10 cellular contexts compared by ENCODE assay signal in the genomic region with DNA sequence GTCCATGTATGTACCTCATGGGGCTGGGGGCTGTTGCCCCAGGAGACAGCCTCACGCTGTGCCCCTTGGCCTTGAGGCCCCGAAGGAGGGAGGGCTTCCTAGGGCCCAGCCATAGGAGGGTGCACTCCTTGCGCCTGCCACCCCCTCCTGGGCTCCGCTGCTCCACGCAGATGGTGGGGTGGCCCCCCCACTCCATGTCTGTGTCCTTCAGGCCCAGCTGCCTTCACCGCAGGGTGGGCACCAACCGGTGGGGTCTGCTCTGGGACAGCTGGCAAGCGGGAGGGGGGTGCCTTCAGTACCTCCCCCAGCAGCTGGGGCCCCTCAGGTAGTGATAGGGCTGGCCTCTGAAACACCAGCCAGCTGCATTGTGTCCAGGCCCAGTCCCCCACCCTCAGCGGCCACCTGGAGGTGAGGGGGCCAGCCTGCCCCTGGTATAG. TPM values are rescaled to one million over a fixed set of nuclear protein-coding genes. Genes with fewer than 3 reads are reported as not detected.
DNase-seq lines count a peak whose midpoint lies in the region; ATAC-seq and TF ChIP-seq lines count a peak whose summit lies in the region.
"Had no signal": no experiment of that assay in that cellular context is flagged by ENCODE, and none has a peak within 500 bp of the region (broad histone marks: within the 10 kb centered on the region; RNA-seq: fewer than 3 reads in every experiment).

No MANE protein-coding gene starts in this region.

- H3K27me3 Mint-ChIP-seq in CD4-positive, alpha-beta T cell, result no peaks in the 10 kb centered on the region
- no peaks in the 10 kb centered on the region for H3K27me3 Mint-ChIP-seq in progenitor cell of endocrine pancreas

- no peaks in the 10 kb centered on the region for H3K9me3 Mint-ChIP-seq in CD4-positive, alpha-beta T cell
- H3K9me3 Mint-ChIP-seq in progenitor cell of endocrine pancreas (ENCODE audit: low read depth), result no peaks in the 10 kb centered on the region

- H3K9me3 ChIP-seq in lower lobe of right lung, result no peaks in the 10 kb centered on the region
- H3K9me3 ChIP-seq in stomach smooth muscle (ENCODE audit: control insufficient read depth in 2 of 2, low read length in 2 of 2), result no peaks in the 10 kb centered on the region
- no peaks in the 10 kb centered on the region for H3K9me3 ChIP-seq in CD4-positive, alpha-beta T cell (ENCODE audit: control insufficient read depth, low read length)

- POLR2A ChIA-PET in CD4-positive, alpha-beta T cell (lab: Charles Lee), result no interaction called here

- H3K27ac ChIP-seq in coronary artery (peak overlapping the region; percentile 71 to 91), lower lobe of right lung (peak overlapping the region; percentile 88), stomach smooth muscle (ENCODE audit: low read length) (peak overlapping the region; percentile 96)
- H3K27ac ChIP-seq in CD4-positive, alpha-beta T cell (ENCODE audit: low read depth, low read length), result no peak overlapping the region

- no peak overlapping the region for H3K4me3 Mint-ChIP-seq in CD4-positive, alpha-beta T cell
- H3K4me3 Mint-ChIP-seq in progenitor cell of endocrine pancreas (ENCODE audit: low read depth), result no peak overlapping the region

- peak in 1 of 2 donors; percentile 2 for ATAC-seq in lower lobe of right lung
- ATAC-seq in CD4-positive, alpha-beta T cell (ENCODE audit: poor library complexity), result no peak

- CTCF ChIA-PET in CD4-positive, alpha-beta T cell (lab: Charles Lee), result no interaction called here

- no peak overlapping the region for H3K27ac Mint-ChIP-seq in CD4-positive, alpha-beta T cell
- H3K27ac Mint-ChIP-seq in progenitor cell of endocrine pancreas, result no peak overlapping the region

- TF ChIP-seq CTCF in coronary artery (IDR thresholded peaks at IDR 0.05) (no peak), lower lobe of right lung (IDR thresholded peaks at IDR 0.05) (no peak), progenitor cell of endocrine pancreas (IDR thresholded peaks at IDR 0.05; ENCODE audit: unreplicated experiment) (no peak)
- no peak for TF ChIP-seq CTCF in CD4-positive, alpha-beta T cell (IDR thresholded peaks at IDR 0.05)

- H3K4me3 ChIP-seq in coronary artery (peak overlapping the region; percentile 61), lower lobe of right lung (peak overlapping the region; percentile 51), stomach smooth muscle (ENCODE audit: low read length in 2 of 2) (peak overlapping the region; percentile 65 to 78)

- intact Hi-C loops in lower lobe of right lung (cut with DNase I), result no loop called here
- intact Hi-C loops in CD4-positive, alpha-beta T cell (cut with DNase I, micrococcal nuclease), result no loop called here

- DNase-seq in NCI-H524 (lab: John Stamatoyannopoulos, UW) (peak; percentile 62 to 92), coronary artery (ENCODE audit: low spot score) (no peak), lower lobe of right lung (no peak), NCI-H526 (lab: John Stamatoyannopoulos, UW) (no peak), progenitor cell of endocrine pancreas (ENCODE audit: low spot score, unreplicated experiment) (no peak), NCI-H510A treated with DMSO at 0.1 percent for 48 hours (lab: John Stamatoyannopoulos, UW) (no peak)
- DNase-seq in CD4-positive, alpha-beta T cell, result no peak
- DNase-seq: activated naive CD4-positive, alpha-beta T cell treated with Interleukin-2 at 50 U/mL for 16 hours; DMS153 had no signal

- no peaks in the 10 kb centered on the region for H3K27me3 ChIP-seq in lower lobe of right lung (ENCODE audit: low read depth)
- no peaks in the 10 kb centered on the region for H3K27me3 ChIP-seq in stomach smooth muscle (ENCODE audit: control insufficient read depth in 1 of 2, insufficient read depth in 2 of 2, low read length in 2 of 2)
- H3K27me3 ChIP-seq in CD4-positive, alpha-beta T cell (ENCODE audit: control insufficient read depth, insufficient read depth, low read length), result no peaks in the 10 kb centered on the region

- H3K9ac ChIP-seq in stomach smooth muscle (ENCODE audit: low read length in 2 of 2), result peak overlapping the region; percentile 76 to 87

- H3K36me3 ChIP-seq in lower lobe of right lung, result peaks cover 46% of the 10 kb centered on the region
- H3K36me3 ChIP-seq in stomach smooth muscle (ENCODE audit: control insufficient read depth in 2 of 2, insufficient read depth in 2 of 2, low read length in 2 of 2), result peaks cover 0 to 14% of the 10 kb centered on the region in 2 donors

- H3K4me1 Mint-ChIP-seq in CD4-positive, alpha-beta T cell (ENCODE audit: low read depth), result peaks cover 9% of the 10 kb centered on the region
- H3K4me1 Mint-ChIP-seq in progenitor cell of endocrine pancreas (ENCODE audit: low read depth), result no peaks in the 10 kb centered on the region

- H3K36me3 Mint-ChIP-seq in CD4-positive, alpha-beta T cell (ENCODE audit: low read depth), result peaks cover 9% of the 10 kb centered on the region
- no peaks in the 10 kb centered on the region for H3K36me3 Mint-ChIP-seq in progenitor cell of endocrine pancreas (ENCODE audit: insufficient read depth)

- H3K4me1 ChIP-seq in lower lobe of right lung (peaks cover 47% of the 10 kb centered on the region), stomach smooth muscle (ENCODE audit: control insufficient read depth, insufficient read depth, low read length) (peaks cover 36% of the 10 kb centered on the region)

RNA-seq across cellular contexts. Expression of gene GJC2, which starts 0.3 kb away (rescaled TPM):
- 6.0 TPM for total RNA-seq in lower lobe of right lung
- total RNA-seq in CD4-positive, alpha-beta T cell, result 1 to 10 TPM; 2.1 to 2.4 TPM
- 1.7 and 2.1 TPM in 2 replicates for total RNA-seq in progenitor cell of endocrine pancreas

RNA-seq across cellular contexts. Expression of gene GUK1, which starts 10.0 kb away (rescaled TPM):
- total RNA-seq in lower lobe of right lung (192 TPM), progenitor cell of endocrine pancreas (96.3 and 101 TPM in 2 replicates)
- total RNA-seq in CD4-positive, alpha-beta T cell, result 100 to 1,000 TPM; 373 to 378 TPM

RNA-seq across cellular contexts. Expression of gene IBA57, which starts 15.6 kb away (rescaled TPM):
- total RNA-seq in lower lobe of right lung (10.7 TPM), progenitor cell of endocrine pancreas (9.7 and 11.2 TPM in 2 replicates)
- 10 to 100 TPM; 19.7 to 19.9 TPM for total RNA-seq in CD4-positive, alpha-beta T cell

RNA-seq across cellular contexts. Expression of gene MRPL55, which starts 40.9 kb away (rescaled TPM):
- 43.6 TPM for total RNA-seq in lower lobe of right lung
- total RNA-seq in CD4-positive, alpha-beta T cell, result 100 to 1,000 TPM; 120 to 128 TPM
- total RNA-seq in progenitor cell of endocrine pancreas, result 50.3 and 52.3 TPM in 2 replicates

RNA-seq across cellular contexts. Expression of gene C1orf35, which starts 46.9 kb away (rescaled TPM):
- total RNA-seq in lower lobe of right lung (12.4 TPM), progenitor cell of endocrine pancreas (20.2 and 22.4 TPM in 2 replicates)
- total RNA-seq in CD4-positive, alpha-beta T cell, result 10 to 100 TPM; 36.6 to 40.3 TPM

Comparison
In these comparisons a context has a peak if more than half of its experiments do, and no peak if none do; other contexts are left out.
1. DNase-seq: peak in NCI-H524 (2 of 2); none in coronary artery (single experiment), lower lobe of right lung (single experiment), CD4-positive, alpha-beta T cell (0 of 10), NCI-H526 (0 of 2), progenitor cell of endocrine pancreas (single experiment) and NCI-H510A treated with DMSO at 0.1 percent for 48 hours (single experiment).
2. Peak in every context shown above with its lines, with median percentiles within 50 percentile points of each other: H3K4me3 ChIP-seq.